17 cellular contexts compared by ENCODE assay signal in the genomic region with DNA sequence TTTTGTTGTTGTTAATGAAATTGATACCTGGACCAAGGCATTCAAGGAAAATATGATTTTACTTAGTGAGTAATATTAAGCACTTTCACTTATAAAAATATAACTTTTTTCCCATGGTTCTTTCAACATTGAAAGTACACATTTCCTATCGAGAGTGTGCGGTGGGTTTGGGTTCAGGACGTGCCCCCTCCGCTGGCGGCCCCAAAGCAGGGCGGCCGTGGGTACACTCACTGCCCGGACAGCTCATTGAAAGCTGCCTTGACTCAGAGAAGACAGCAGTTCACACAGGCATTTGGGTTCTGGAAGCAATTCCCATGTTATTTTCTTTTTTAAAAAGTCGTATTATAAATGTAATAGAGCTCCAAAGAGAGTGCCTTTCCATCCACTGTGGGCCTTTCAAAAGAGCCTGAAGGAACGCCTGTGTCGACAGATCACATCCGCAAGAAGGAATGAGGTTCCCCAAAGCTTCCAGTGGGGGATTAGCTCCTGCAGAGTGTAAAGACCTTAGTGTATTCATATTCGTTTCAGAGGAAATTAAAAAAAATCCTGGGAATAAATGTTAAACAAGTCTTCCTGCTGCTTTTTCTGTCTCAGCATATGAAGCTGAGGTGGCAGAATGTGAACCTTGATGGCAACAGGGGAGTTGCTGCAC.
DNase-seq lines count a peak whose midpoint lies in the region; ATAC-seq and TF ChIP-seq lines count a peak whose summit lies in the region.
"Had no signal": no experiment of that assay in that cellular context is flagged by ENCODE, and none has a peak within 500 bp of the region (broad histone marks: within the 10 kb centered on the region; RNA-seq: fewer than 3 reads in every experiment).

No MANE protein-coding gene starts in this region.

- DNase-seq in H7 (peak; percentile 33), ascending aorta (ENCODE audit: low spot score in 2 of 2) (no peak), hepatocyte (ENCODE audit: low spot score) (no peak), thoracic aorta (ENCODE audit: low spot score) (no peak), NCI-H1930 (lab: John Stamatoyannopoulos, UW) (no peak), stomach (no peak), NAMALWA (ENCODE audit: low spot score) (no peak)
- no peak for DNase-seq in activated naive CD4-positive, alpha-beta T cell treated with anti-CD3 and anti-CD28 coated beads, Interleukin-2, amount 50 U/mL, for 16 hours
- DNase-seq: 8988T; CD4-positive, alpha-beta memory T cell; DMS153; DMS79; GF-D8; GOT3; HFFc6 had no signal

- no peak overlapping the region for H2AFZ ChIP-seq in hepatocyte

- H4K20me1 ChIP-seq in hepatocyte (ENCODE audit: insufficient read depth, poor library complexity, severe bottlenecking), result no peaks in the 10 kb centered on the region
- H4K20me1 ChIP-seq: BLaER1 had no signal

- H3K4me2 ChIP-seq in hepatocyte, result no peak overlapping the region
- H3K4me2 ChIP-seq: BLaER1 had no signal

- peaks cover 3 to 38% of the 10 kb centered on the region in 2 donors for H3K4me1 ChIP-seq in ascending aorta
- peaks cover 27% of the 10 kb centered on the region for H3K4me1 ChIP-seq in hepatocyte (ENCODE audit: insufficient read depth)
- H3K4me1 ChIP-seq in thoracic aorta (ENCODE audit: control insufficient read depth in 1 of 2, low read depth in 2 of 2), result peaks cover 27 to 67% of the 10 kb centered on the region in 2 donors
- peaks cover 0 to 14% (median 2%) of the 10 kb centered on the region in 4 donors for H3K4me1 ChIP-seq in stomach
- H3K4me1 ChIP-seq: BLaER1 had no signal

- intact Hi-C loops in ascending aorta (cut with DNase I) (no loop called here), stomach (cut with DNase I; ENCODE audit: low total_unique reads) (no loop called here)

- H3K9me2 ChIP-seq in hepatocyte (replicated peaks; ENCODE audit: insufficient read depth), result no peaks in the 10 kb centered on the region

- H3K27ac ChIP-seq in ascending aorta, result peak overlapping the region; percentile 62 to 68
- H3K27ac ChIP-seq in hepatocyte, result peak overlapping the region; percentile 24
- peak overlapping the region; percentile 60 to 74 for H3K27ac ChIP-seq in thoracic aorta
- no peak overlapping the region for H3K27ac ChIP-seq in stomach
- H3K27ac ChIP-seq: BLaER1 had no signal

- TF ChIP-seq EP300 in stomach (IDR thresholded peaks at IDR 0.05), result no peak

- H3K36me3 ChIP-seq in H7 (replicated peaks; ENCODE audit: control insufficient read depth, insufficient read depth, low read length), result no peaks in the 10 kb centered on the region
- H3K36me3 ChIP-seq in ascending aorta, result no peaks in the 10 kb centered on the region
- no peaks in the 10 kb centered on the region for H3K36me3 ChIP-seq in hepatocyte (replicated peaks; ENCODE audit: insufficient read depth, low read depth)
- H3K36me3 ChIP-seq in thoracic aorta, result peaks cover 5% of the 10 kb centered on the region
- H3K36me3 ChIP-seq in stomach, result no peaks in the 10 kb centered on the region
- H3K36me3 ChIP-seq: BLaER1 had no signal

- TF ChIP-seq CTCF in ascending aorta (IDR thresholded peaks at IDR 0.05) (no peak), hepatocyte (IDR thresholded peaks at IDR 0.05; ENCODE audit: poor library complexity) (no peak), thoracic aorta (IDR thresholded peaks at IDR 0.05) (no peak), stomach (IDR thresholded peaks at IDR 0.05) (no peak)

- H3K79me2 ChIP-seq in hepatocyte, result no peaks in the 10 kb centered on the region

- no peak for ATAC-seq in thoracic aorta (ENCODE audit: insufficient number of reproducible peaks, low FRiP score, low read depth)
- ATAC-seq: HCT116 had no signal

- no peak for TF ChIP-seq POLR2A in stomach (IDR thresholded peaks at IDR 0.05)

- WGBS in hepatocyte (ENCODE audit: low lambda C conversion rate, missing lambda C conversion rate), result 79% methylated on average over 13 of the region's 13 CpGs
- WGBS in stomach, 5 donors, result 85 to 92% (median 88%) methylated on average over 13 of the region's 13 CpGs

- H3K4me3 ChIP-seq in H7 (ENCODE audit: insufficient read depth, low read depth, low read length) (no peak overlapping the region), ascending aorta (no peak overlapping the region), hepatocyte (no peak overlapping the region), thoracic aorta (no peak overlapping the region), stomach (no peak overlapping the region)
- H3K4me3 ChIP-seq: BLaER1 had no signal

- H3K9me3 ChIP-seq in ascending aorta (no peaks in the 10 kb centered on the region), hepatocyte (ENCODE audit: low read depth) (no peaks in the 10 kb centered on the region), thoracic aorta (no peaks in the 10 kb centered on the region), stomach (no peaks in the 10 kb centered on the region)
- H3K9me3 ChIP-seq: BLaER1 had no signal

- H3K27me3 ChIP-seq in H7 (ENCODE audit: control insufficient read depth, insufficient read depth, low read length) (no peaks in the 10 kb centered on the region), ascending aorta (no peaks in the 10 kb centered on the region), hepatocyte (no peaks in the 10 kb centered on the region), thoracic aorta (replicated peaks; ENCODE audit: insufficient read depth) (no peaks in the 10 kb centered on the region), stomach (no peaks in the 10 kb centered on the region)
- H3K27me3 ChIP-seq: BLaER1 had no signal

Comparison
In these comparisons a context has a peak if more than half of its experiments do, and no peak if none do; other contexts are left out.
1. H3K27ac ChIP-seq: peak in ascending aorta (2 of 2), hepatocyte (single experiment) and thoracic aorta (2 of 2); none in stomach (0 of 5).